In genomic region chr4:151866266-151866918, GRCh38 we compare ENCODE assay signal across 19 cellular contexts.
DNase-seq lines count a peak whose midpoint lies in the region; ATAC-seq and TF ChIP-seq lines count a peak whose summit lies in the region.
"Had no signal": no experiment of that assay in that cellular context is flagged by ENCODE, and none has a peak within 500 bp of the region (broad histone marks: within the 10 kb centered on the region; RNA-seq: fewer than 3 reads in every experiment).

No MANE protein-coding gene starts in this region.

- H3K27ac ChIP-seq in left ventricle myocardium inferior (replicated peaks) (no peak overlapping the region), upper lobe of right lung (no peak overlapping the region)
- H3K27ac ChIP-seq: 22Rv1, brain microvascular endothelial cell, ovary, SJSA1, tibial artery had no signal

- ATAC-seq in Right ventricle myocardium superior (ENCODE audit: poor library complexity) = peak; percentile 60
- ATAC-seq in upper lobe of right lung = peak; percentile 72
- no peak for ATAC-seq in HG03354 (IDR thresholded peaks at IDR 0.05; ENCODE audit: poor library complexity, severe bottlenecking, unreplicated experiment)
- ATAC-seq: esophagus mucosa had no signal

- peaks cover 21% of the 10 kb centered on the region for H3K4me1 ChIP-seq in left ventricle myocardium inferior
- no peaks in the 10 kb centered on the region for H3K4me1 ChIP-seq in upper lobe of right lung
- H3K4me1 ChIP-seq: SJSA1, tibial artery had no signal

- peaks cover 7% of the 10 kb centered on the region for H3K9me3 ChIP-seq in left ventricle myocardium inferior (replicated peaks)
- no peaks in the 10 kb centered on the region for H3K9me3 ChIP-seq in upper lobe of right lung
- H3K9me3 ChIP-seq: ovary, SJSA1, tibial artery had no signal

- intact Hi-C loops in Right ventricle myocardium superior (cut with DNase I) = no loop called here
- intact Hi-C loops in left ventricle myocardium inferior (cut with micrococcal nuclease) = no loop called here
- intact Hi-C loops in upper lobe of right lung (cut with DNase I) = no loop called here

- H3K36me3 ChIP-seq in left ventricle myocardium inferior (no peaks in the 10 kb centered on the region), upper lobe of right lung (no peaks in the 10 kb centered on the region)
- H3K36me3 ChIP-seq: brain microvascular endothelial cell, ovary, SJSA1, tibial artery had no signal

- no peaks in the 10 kb centered on the region for H3K27me3 ChIP-seq in left ventricle myocardium inferior (ENCODE audit: low read depth)
- H3K27me3 ChIP-seq in upper lobe of right lung = no peaks in the 10 kb centered on the region
- H3K27me3 ChIP-seq: brain microvascular endothelial cell, ovary, SJSA1, tibial artery had no signal

- no peak for DNase-seq in Right ventricle myocardium superior
- DNase-seq in left ventricle myocardium inferior = no peak
- peak; percentile 25 for DNase-seq in SIG-M5 (lab: John Stamatoyannopoulos, UW)
- peak; percentile 52 for DNase-seq in kidney tubule cell (ENCODE audit: low spot score)
- no peak for DNase-seq in upper lobe of right lung
- no peak for DNase-seq in activated CD4-positive, alpha-beta T cell treated with anti-CD3 and anti-CD28 coated beads, Interleukin-2, amount 50 U/mL, for 1 hour
- no peak for DNase-seq in NCI-H748 treated with DMSO at 0.1 percent for 48 hours (lab: John Stamatoyannopoulos, UW)
- DNase-seq: activated naive CD4-positive, alpha-beta T cell treated with anti-CD3 and anti-CD28 coated beads, Interleukin-2, amount 50 U/mL, for 16 hours; brain microvascular endothelial cell; CD4-positive, CD25-positive, alpha-beta regulatory T cell; IMR-90; NCI-H1105 treated with DMSO at 0.1 percent for 48 hours; ovary; tibial artery had no signal

- TF ChIP-seq CTCF in left ventricle myocardium inferior (IDR thresholded peaks at IDR 0.05; ENCODE audit: borderline replicate concordance) (no peak), upper lobe of right lung (IDR thresholded peaks at IDR 0.05) (no peak)

- H3K4me3 ChIP-seq in left ventricle myocardium inferior (no peak overlapping the region), upper lobe of right lung (no peak overlapping the region)
- H3K4me3 ChIP-seq: ovary, SJSA1, smooth muscle cell, tibial artery had no signal

Comparison
In these comparisons a context has a peak if more than half of its experiments do, and no peak if none do; other contexts are left out.
1. DNase-seq: peak in SIG-M5 (single experiment) and kidney tubule cell (single experiment); none in Right ventricle myocardium superior (single experiment), left ventricle myocardium inferior (single experiment), upper lobe of right lung (single experiment), activated CD4-positive, alpha-beta T cell treated with anti-CD3 and anti-CD28 coated beads, Interleukin-2, amount 50 U/mL, for 1 hour (single experiment) and NCI-H748 treated with DMSO at 0.1 percent for 48 hours (single experiment).